1 cellular context compared by ENCODE assay signal in genomic region chr17:68820825-68821481, GRCh38.
TF ChIP-seq lines count a peak whose summit lies in the region.

No MANE protein-coding gene starts in this region.

TF ChIP-seq in HepG2, 621 proteins besides CTCF, POLR2A, EP300 and RAD21 (continued from another document and continues in another):
- no peak for TF ChIP-seq ZHX1 (CRISPR knock-in tag; IDR thresholded peaks at IDR 0.05; ENCODE audit: low read depth)
- TF ChIP-seq TIGD3 (CRISPR knock-in tag; IDR thresholded peaks at IDR 0.05; ENCODE audit: borderline replicate concordance), result no peak
- TF ChIP-seq ZNF275 (CRISPR knock-in tag; IDR thresholded peaks at IDR 0.05; ENCODE audit: borderline replicate concordance), result no peak
- TF ChIP-seq ZBTB7A (CRISPR knock-in tag; IDR thresholded peaks at IDR 0.05), result 0 out of 2 replicates have a peak, but pooled peaks have one; percentile 50
- peak; percentile 79 for TF ChIP-seq POGK (CRISPR knock-in tag; conservative IDR thresholded peaks at IDR 0.05)
- TF ChIP-seq HNRNPL (IDR thresholded peaks at IDR 0.05; ENCODE audit: low read depth, low read length), result no peak
- TF ChIP-seq GZF1 (CRISPR knock-in tag; IDR thresholded peaks at IDR 0.05), result peak; percentile 52; the same call in 1 of the 2 replicates
- TF ChIP-seq ATF3 (CRISPR knock-in tag; IDR thresholded peaks at IDR 0.05), result no peak; the same call in none of the 2 replicates
- peak; percentile 60; the same call in 1 of the 2 replicates for TF ChIP-seq ZNF124 (CRISPR knock-in tag; IDR thresholded peaks at IDR 0.05)
- peak; percentile 59; the same call in 1 of the 2 replicates for TF ChIP-seq BCL3 (CRISPR knock-in tag; IDR thresholded peaks at IDR 0.05)
- no peak for TF ChIP-seq THYN1 (CRISPR knock-in tag; IDR thresholded peaks at IDR 0.05; ENCODE audit: borderline replicate concordance, low read depth)
- TF ChIP-seq KDM3A (CRISPR knock-in tag; IDR thresholded peaks at IDR 0.05; ENCODE audit: low read depth), result 0 out of 2 replicates have a peak, but pooled peaks have one; percentile 59
- TF ChIP-seq IKZF5 (CRISPR knock-in tag; IDR thresholded peaks at IDR 0.05), result peak; percentile 91
- no peak; the same call in 1 of the 2 replicates for TF ChIP-seq KLF12 (CRISPR knock-in tag; IDR thresholded peaks at IDR 0.05; ENCODE audit: borderline replicate concordance)
- TF ChIP-seq GMEB1 (CRISPR knock-in tag; IDR thresholded peaks at IDR 0.05; ENCODE audit: borderline replicate concordance), result peak; percentile 62; the same call in 1 of the 2 replicates
- TF ChIP-seq ZNF704 (CRISPR knock-in tag; IDR thresholded peaks at IDR 0.05; ENCODE audit: borderline replicate concordance), result no peak
- no peak for TF ChIP-seq PHF5A (CRISPR knock-in tag; IDR thresholded peaks at IDR 0.05; ENCODE audit: low read depth, unreplicated experiment)
- no peak for TF ChIP-seq TRAFD1 (CRISPR knock-in tag; IDR thresholded peaks at IDR 0.05; ENCODE audit: borderline replicate concordance)
- no peak for TF ChIP-seq ZBTB25 (CRISPR knock-in tag; IDR thresholded peaks at IDR 0.05)
- no peak for TF ChIP-seq HOXA7 (CRISPR knock-in tag; IDR thresholded peaks at IDR 0.05)
- TF ChIP-seq ADNP (CRISPR knock-in tag; IDR thresholded peaks at IDR 0.05), result no peak
- 0 out of 2 replicates have a peak, but pooled peaks have one; percentile 40 for TF ChIP-seq EED (CRISPR knock-in tag; IDR thresholded peaks at IDR 0.05)
- 0 out of 2 replicates have a peak, but pooled peaks have one; percentile 2 for TF ChIP-seq FOXA1 (IDR thresholded peaks at IDR 0.05)
- peak; percentile 58 for TF ChIP-seq FOXA1 (CRISPR knock-in tag; IDR thresholded peaks at IDR 0.05)
- no peak; the same call in none of the 2 replicates for TF ChIP-seq ZBED4 (CRISPR knock-in tag; IDR thresholded peaks at IDR 0.05; ENCODE audit: borderline replicate concordance)
- peak; percentile 72 for TF ChIP-seq FOXA3 (CRISPR knock-in tag; IDR thresholded peaks at IDR 0.05)
- TF ChIP-seq KDM4B (CRISPR knock-in tag; IDR thresholded peaks at IDR 0.05), result peak; percentile 60; the same call in 1 of the 2 replicates
- no peak for TF ChIP-seq ZNF839 (CRISPR knock-in tag; IDR thresholded peaks at IDR 0.05; ENCODE audit: borderline replicate concordance)
- TF ChIP-seq MAFK (conservative IDR thresholded peaks at IDR 0.05 in 1 of 2, IDR thresholded peaks at IDR 0.05 in 1 of 2; ENCODE audit: low read length in 2 of 2), result no peak
- peak; percentile 11 for TF ChIP-seq TBL1XR1 (IDR thresholded peaks at IDR 0.05; ENCODE audit: borderline replicate concordance, low read length, partially characterized antibody)
